Comparison of ENCODE assay signal across 15 cellular contexts in the genomic region with DNA sequence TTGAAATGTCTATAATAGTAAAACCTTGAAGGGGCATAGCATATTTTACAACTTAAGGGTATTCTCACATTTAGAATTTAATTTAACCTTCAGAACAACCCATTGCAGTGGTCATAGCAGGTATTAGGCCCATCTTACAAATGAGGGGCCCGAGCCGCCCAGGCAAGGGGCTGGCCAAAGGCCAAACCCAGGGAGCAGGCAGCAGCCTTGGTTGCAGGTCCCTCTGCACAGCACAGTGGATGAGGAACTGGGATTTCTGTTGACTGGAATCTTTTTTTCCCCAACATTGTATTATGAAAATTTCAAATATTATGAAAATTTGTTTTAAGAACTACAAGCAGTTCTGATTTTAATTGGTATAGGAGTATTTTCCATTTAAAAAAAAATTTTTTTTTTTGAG. TPM values are rescaled to one million over a fixed set of nuclear protein-coding genes. Genes with fewer than 3 reads are reported as not detected.
A peak's percentile ranks its signal among the peaks of the same experiment; 100 is the strongest.
DNase-seq lines count a peak whose midpoint lies in the region; ATAC-seq and TF ChIP-seq lines count a peak whose summit lies in the region.
"Had no signal": no experiment of that assay in that cellular context is flagged by ENCODE, and none has a peak within 500 bp of the region (broad histone marks: within the 10 kb centered on the region; RNA-seq: fewer than 3 reads in every experiment).

No MANE protein-coding gene starts in this region.

- H3K4me3 Mint-ChIP-seq in dendritic cell treated with granulocyte-macrophage colony-stimulating factor and Interleukin-4, amounts not matched to agents 40 ng/mL and 50 ng/mL, for 4 days = no peak overlapping the region
- H3K4me3 Mint-ChIP-seq: CD4-positive, alpha-beta memory T cell; HFFc6 had no signal

- ATAC-seq in heart left ventricle (peak in 3 of 4 donors; percentile 35 to 59 (median 56)), Right ventricle myocardium inferior (no peak)

- H3K9me3 ChIP-seq in heart left ventricle = no peaks in the 10 kb centered on the region
- H3K9me3 ChIP-seq in right atrium auricular region = no peaks in the 10 kb centered on the region
- H3K9me3 ChIP-seq in tibial artery = no peaks in the 10 kb centered on the region
- H3K9me3 ChIP-seq: HAP-1 had no signal

- H3K4me3 ChIP-seq in heart left ventricle (no peak overlapping the region), right atrium auricular region (no peak overlapping the region), tibial artery (no peak overlapping the region)
- H3K4me3 ChIP-seq: HAP-1 had no signal

- intact Hi-C loops in heart left ventricle (cut with DNase I) = no loop called here
- intact Hi-C loops in Right ventricle myocardium inferior (cut with DNase I) = no loop called here
- intact Hi-C loops in dendritic cell treated with granulocyte-macrophage colony-stimulating factor and Interleukin-4, amounts not matched to agents 40 ng/mL and 50 ng/mL, for 4 days (cut with micrococcal nuclease) = no loop called here
- intact Hi-C loops in tibial artery (cut with DNase I; ENCODE audit: low total_unique reads) = no loop called here

- peaks cover 5% of the 10 kb centered on the region for H3K4me1 Mint-ChIP-seq in dendritic cell treated with granulocyte-macrophage colony-stimulating factor and Interleukin-4, amounts not matched to agents 40 ng/mL and 50 ng/mL, for 4 days (ENCODE audit: low read depth)

- TF ChIP-seq CTCF in heart left ventricle (IDR thresholded peaks at IDR 0.05) = no peak
- no peak for TF ChIP-seq CTCF in right atrium auricular region (IDR thresholded peaks at IDR 0.05)
- TF ChIP-seq CTCF in tibial artery (IDR thresholded peaks at IDR 0.05) = no peak

- H3K27ac Mint-ChIP-seq in dendritic cell treated with granulocyte-macrophage colony-stimulating factor and Interleukin-4, amounts not matched to agents 40 ng/mL and 50 ng/mL, for 4 days = peak overlapping the region; percentile 60
- H3K27ac Mint-ChIP-seq: CD4-positive, alpha-beta memory T cell; HFFc6 had no signal

- H3K36me3 ChIP-seq in heart left ventricle (peaks cover 0 to 66% (median 46%) of the 10 kb centered on the region in 9 donors), right atrium auricular region (peaks cover 10% of the 10 kb centered on the region), tibial artery (peaks cover 14 to 45% (median 42%) of the 10 kb centered on the region in 3 donors)

- peak overlapping the region in 2 of 12 donors; percentile 7 to 35 for H3K27ac ChIP-seq in heart left ventricle
- peak overlapping the region; percentile 34 to 46 for H3K27ac ChIP-seq in right atrium auricular region
- H3K27ac ChIP-seq in tibial artery = no peak overlapping the region

- DNase-seq in heart left ventricle (no peak), Right ventricle myocardium inferior (ENCODE audit: missing footprints) (no peak), right atrium auricular region (ENCODE audit: low spot score) (no peak), tibial artery (no peak), SHP77 (lab: John Stamatoyannopoulos, UW) (no peak), dermis blood vessel endothelial cell (no peak)
- DNase-seq: Calu3; CD4-positive, alpha-beta memory T cell; COR-L47; DMS53; DMS79 treated with DMSO at 0.1 percent for 48 hours; GOT3; HFFc6 had no signal

- TF ChIP-seq POLR2A in heart left ventricle (IDR thresholded peaks at IDR 0.05) = no peak

- H3K9me3 Mint-ChIP-seq in dendritic cell treated with granulocyte-macrophage colony-stimulating factor and Interleukin-4, amounts not matched to agents 40 ng/mL and 50 ng/mL, for 4 days = no peaks in the 10 kb centered on the region
- H3K9me3 Mint-ChIP-seq: CD4-positive, alpha-beta memory T cell; HFFc6 had no signal

- H3K27me3 ChIP-seq in heart left ventricle (no peaks in the 10 kb centered on the region), right atrium auricular region (no peaks in the 10 kb centered on the region), tibial artery (no peaks in the 10 kb centered on the region)

- H3K27me3 Mint-ChIP-seq in dendritic cell treated with granulocyte-macrophage colony-stimulating factor and Interleukin-4, amounts not matched to agents 40 ng/mL and 50 ng/mL, for 4 days = no peaks in the 10 kb centered on the region
- H3K27me3 Mint-ChIP-seq: CD4-positive, alpha-beta memory T cell had no signal

- WGBS in heart left ventricle, 4 donors = 60 to 82% (median 72%) methylated on average over 2 of the region's 2 CpGs

- H3K4me1 ChIP-seq in heart left ventricle (peaks cover 0 to 11% (median 0%) of the 10 kb centered on the region in 12 donors), right atrium auricular region (peaks cover 0 to 10% of the 10 kb centered on the region in 2 donors), tibial artery (no peaks in the 10 kb centered on the region)
- H3K4me1 ChIP-seq: HAP-1 had no signal

- H3K36me3 Mint-ChIP-seq in dendritic cell treated with granulocyte-macrophage colony-stimulating factor and Interleukin-4, amounts not matched to agents 40 ng/mL and 50 ng/mL, for 4 days (ENCODE audit: low read depth) = peaks cover 65% of the 10 kb centered on the region

RNA-seq across cellular contexts. Expression of a gene that starts 33.2 kb away (rescaled TPM):
- 1 to 10 TPM in 8 of 9 donors, under 1 TPM in 1; 0.94 to 6.2 (median 3.0) TPM for total RNA-seq in heart left ventricle
- 1 to 10 TPM; 1.1 to 1.4 TPM for polyA plus RNA-seq in heart left ventricle
- 2.3 TPM for total RNA-seq in Right ventricle myocardium inferior
- 1 to 10 TPM; 2.6 to 2.7 TPM for total RNA-seq in right atrium auricular region
- 5.6 and 8.5 TPM in 2 replicates for total RNA-seq in dermis blood vessel endothelial cell

RNA-seq across cellular contexts. Expression of a gene that starts 38.8 kb away (rescaled TPM):
- 100 to 1,000 TPM in 5 of 9 donors, 10 to 100 TPM in 4; 33.6 to 159 (median 121) TPM for total RNA-seq in heart left ventricle
- 10 to 100 TPM; 27.6 to 65.7 TPM for polyA plus RNA-seq in heart left ventricle
- 131 TPM for total RNA-seq in Right ventricle myocardium inferior
- total RNA-seq in right atrium auricular region = 10 to 100 TPM; 44.4 to 60.8 TPM
- total RNA-seq in dermis blood vessel endothelial cell = 22.1 and 25.8 TPM in 2 replicates

Comparison
In these comparisons a context has a peak if more than half of its experiments do, and no peak if none do; other contexts are left out.
1. H3K27ac ChIP-seq: peak in right atrium auricular region (2 of 2); none in tibial artery (0 of 2).